23 cellular contexts compared by ENCODE assay signal in the genomic region with DNA sequence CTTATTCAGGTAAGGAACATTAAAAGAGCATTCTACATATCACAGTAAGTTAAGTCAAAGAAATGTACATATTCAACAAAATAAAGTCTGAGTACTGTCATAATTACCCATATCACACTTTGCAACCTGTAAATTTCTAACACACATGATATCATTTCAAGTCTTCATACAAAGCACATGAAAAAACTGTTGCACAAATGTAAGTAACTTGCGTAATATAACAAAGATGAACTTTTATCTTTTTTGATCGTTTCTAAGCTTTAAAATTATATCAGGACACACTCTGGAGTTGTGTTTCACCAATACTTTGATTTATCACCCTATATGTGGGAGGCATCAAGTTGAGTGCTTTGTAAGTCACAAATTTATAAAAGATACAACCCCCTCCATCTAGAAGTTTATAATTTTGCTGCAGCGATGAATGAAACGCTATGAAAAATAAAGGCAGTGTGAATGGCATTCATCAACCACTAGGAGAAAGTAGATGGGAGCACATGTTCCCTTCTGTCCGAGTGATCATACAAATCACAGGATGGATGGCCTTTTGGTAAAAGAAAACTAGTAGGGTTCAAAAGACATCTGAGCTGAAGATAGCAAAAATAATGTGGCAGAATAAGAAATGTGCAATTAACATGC.
"Had no signal": no experiment of that assay in that cellular context is flagged by ENCODE, and none has a peak within 500 bp of the region (broad histone marks: within the 10 kb centered on the region; RNA-seq: fewer than 3 reads in every experiment).

No MANE protein-coding gene starts in this region.

- H3K9me3 ChIP-seq: esophagus muscularis mucosa, gastroesophageal sphincter, neutrophil, sigmoid colon, testis, tibial nerve had no signal

- H3K4me3 ChIP-seq: esophagus muscularis mucosa, gastroesophageal sphincter, lung, sigmoid colon, skin epidermis, testis, tibial nerve had no signal

- H3K4me3 Mint-ChIP-seq: immature natural killer cell; naive thymus-derived CD4-positive, alpha-beta T cell; nephron progenitor cell; stimulated activated naive B cell treated with anti-CD40 and anti-IgM and Interleukin-4, amounts not matched to agents 10 μg/mL and 1 μg/mL and 100 μg/mL, for 72 hours; stimulated activated naive CD8-positive, alpha-beta T cell treated with anti-CD3 and anti-CD28 coated beads, Interleukin-15, amount 100 ng/mL, for 72 hours had no signal

- H3K27me3 ChIP-seq: esophagus muscularis mucosa, gastroesophageal sphincter, neutrophil, sigmoid colon, testis, tibial nerve had no signal

- H3K9me3 Mint-ChIP-seq: immature natural killer cell; naive thymus-derived CD4-positive, alpha-beta T cell; stimulated activated naive B cell treated with anti-CD40 and anti-IgM and Interleukin-4, amounts not matched to agents 10 μg/mL and 1 μg/mL and 100 μg/mL, for 72 hours; stimulated activated naive CD8-positive, alpha-beta T cell treated with anti-CD3 and anti-CD28 coated beads, Interleukin-15, amount 100 ng/mL, for 72 hours had no signal

- H3K27ac ChIP-seq: epithelial cell of prostate, esophagus muscularis mucosa, gastroesophageal sphincter, neutrophil, sigmoid colon, skin epidermis, testis, tibial nerve had no signal

- H3K27ac Mint-ChIP-seq: immature natural killer cell; stimulated activated naive B cell treated with anti-CD40 and anti-IgM and Interleukin-4, amounts not matched to agents 10 μg/mL and 1 μg/mL and 100 μg/mL, for 72 hours; stimulated activated naive CD8-positive, alpha-beta T cell treated with anti-CD3 and anti-CD28 coated beads, Interleukin-15, amount 100 ng/mL, for 72 hours had no signal

- DNase-seq: effector memory CD4-positive, alpha-beta T cell; glutamatergic neuron; immature natural killer cell; kidney; left cardiac atrium; left ventricle myocardium superior; mesenchymal stem cell; midbrain; naive thymus-derived CD4-positive, alpha-beta T cell; nephron progenitor cell; sigmoid colon; stimulated activated CD4-positive, alpha-beta T cell treated with anti-CD3 and anti-CD28 coated beads, Interleukin-2, amount 100 ng/mL, for 24 hours; stimulated activated CD4-positive, alpha-beta T cell treated with anti-CD3 and anti-CD28 coated beads, Interleukin-4, amount 100 ng/mL, for 4 hours; stimulated activated naive B cell treated with anti-CD40 and anti-IgM and Interleukin-4, amounts not matched to agents 10 μg/mL and 1 μg/mL and 100 μg/mL, for 72 hours; stimulated activated naive CD8-positive, alpha-beta T cell treated with anti-CD3 and anti-CD28 coated beads, Interleukin-15, amount 100 ng/mL, for 72 hours; testis had no signal

- H3K27me3 Mint-ChIP-seq: naive thymus-derived CD4-positive, alpha-beta T cell; stimulated activated naive B cell treated with anti-CD40 and anti-IgM and Interleukin-4, amounts not matched to agents 10 μg/mL and 1 μg/mL and 100 μg/mL, for 72 hours; stimulated activated naive CD8-positive, alpha-beta T cell treated with anti-CD3 and anti-CD28 coated beads, Interleukin-15, amount 100 ng/mL, for 72 hours had no signal

- H3K36me3 ChIP-seq: neutrophil had no signal

- ATAC-seq: gastroesophageal sphincter; left cardiac atrium; left ventricle myocardium superior; naive thymus-derived CD4-positive, alpha-beta T cell; stimulated activated naive B cell treated with anti-CD40 and anti-IgM and Interleukin-4, amounts not matched to agents 10 μg/mL and 1 μg/mL and 100 μg/mL, for 72 hours; stimulated activated naive CD8-positive, alpha-beta T cell treated with anti-CD3 and anti-CD28 coated beads, Interleukin-15, amount 100 ng/mL, for 72 hours had no signal
